ENCODE assay signal across 8 cellular contexts in genomic region chr11:128725630-128726461, GRCh38. TPM values are rescaled to one million over a fixed set of nuclear protein-coding genes. Genes with fewer than 3 reads are reported as not detected.
DNase-seq lines count a peak whose midpoint lies in the region; ATAC-seq and TF ChIP-seq lines count a peak whose summit lies in the region.

No MANE protein-coding gene starts in this region.

- H4K20me1 ChIP-seq in MM.1S (ENCODE audit: insufficient read depth, low read length): no peaks in the 10 kb centered on the region
- no peaks in the 10 kb centered on the region for H4K20me1 ChIP-seq in hepatocyte (ENCODE audit: insufficient read depth, poor library complexity, severe bottlenecking)

- H3K27me3 ChIP-seq in GM06990 (replicated peaks; ENCODE audit: control insufficient read depth, insufficient read depth, low read length): no peaks in the 10 kb centered on the region
- no peaks in the 10 kb centered on the region for H3K27me3 ChIP-seq in MM.1S (replicated peaks; ENCODE audit: insufficient read depth, low read length)
- H3K27me3 ChIP-seq in lower lobe of right lung (ENCODE audit: low read depth): no peaks in the 10 kb centered on the region
- no peaks in the 10 kb centered on the region for H3K27me3 ChIP-seq in hepatocyte
- no peaks in the 10 kb centered on the region for H3K27me3 ChIP-seq in MG63

- no peak for TF ChIP-seq CTCF in GM06990 (IDR thresholded peaks at IDR 0.05; ENCODE audit: insufficient read depth, low read length, poor library complexity, severe bottlenecking)
- TF ChIP-seq CTCF in MM.1S (IDR thresholded peaks at IDR 0.05; ENCODE audit: low read length): no peak
- TF ChIP-seq CTCF in lower lobe of right lung (IDR thresholded peaks at IDR 0.05): no peak
- TF ChIP-seq CTCF in hepatocyte (IDR thresholded peaks at IDR 0.05; ENCODE audit: poor library complexity): no peak

- DNase-seq in GM06990 (ENCODE audit: extremely low read depth, insufficient read length) (peak; percentile 77), MM.1S (peak; percentile 97), lower lobe of right lung (no peak), COR-L47 (lab: John Stamatoyannopoulos, UW) (no peak), hepatocyte (ENCODE audit: low spot score) (no peak), MG63 (no peak)
- DNase-seq in activated gamma-delta T cell treated with anti-CD3 and anti-CD28 coated beads, Interleukin-2, amount 50 U/mL, for 16 hours (ENCODE audit: low read depth): peak; percentile 55

- H3K4me3 ChIP-seq in GM06990 (replicated peaks; ENCODE audit: low read depth, low read length) (peak overlapping the region; percentile 35), MM.1S (ENCODE audit: low read length) (peak overlapping the region; percentile 47), lower lobe of right lung (peak overlapping the region; percentile 7), hepatocyte (no peak overlapping the region), MG63 (no peak overlapping the region)

- H3K9me2 ChIP-seq in MM.1S (replicated peaks; ENCODE audit: insufficient read depth, low read length) (no peaks in the 10 kb centered on the region), hepatocyte (replicated peaks; ENCODE audit: insufficient read depth) (no peaks in the 10 kb centered on the region)

- H3K9ac ChIP-seq in MM.1S (ENCODE audit: low read length): peak overlapping the region; percentile 86

- H3K27ac ChIP-seq in MM.1S (ENCODE audit: low read length) (peak overlapping the region; percentile 99), lower lobe of right lung (peak overlapping the region; percentile 66), hepatocyte (no peak overlapping the region)

- 76% methylated on average over 8 of the region's 11 CpGs for WGBS in hepatocyte (ENCODE audit: low lambda C conversion rate, missing lambda C conversion rate)

- no peaks in the 10 kb centered on the region; the same call in 1 of the 2 replicates for H3K36me3 ChIP-seq in GM06990 (ENCODE audit: control insufficient read depth, insufficient read depth, low read length)
- no peaks in the 10 kb centered on the region for H3K36me3 ChIP-seq in MM.1S (replicated peaks; ENCODE audit: insufficient read depth, low read length)
- H3K36me3 ChIP-seq in lower lobe of right lung: no peaks in the 10 kb centered on the region
- H3K36me3 ChIP-seq in hepatocyte (replicated peaks; ENCODE audit: insufficient read depth, low read depth): no peaks in the 10 kb centered on the region
- H3K36me3 ChIP-seq in MG63: no peaks in the 10 kb centered on the region

- H3K79me2 ChIP-seq in MM.1S (ENCODE audit: low read length) (peaks cover 84% of the 10 kb centered on the region), hepatocyte (no peaks in the 10 kb centered on the region)

- ATAC-seq in GM21737 (IDR thresholded peaks at IDR 0.05; ENCODE audit: unreplicated experiment): peak; percentile 51
- peak; percentile 56 to 62 for ATAC-seq in lower lobe of right lung

- intact Hi-C loops in lower lobe of right lung (cut with DNase I): no loop called here

- peak overlapping the region; percentile 92 for H3K4me2 ChIP-seq in MM.1S (ENCODE audit: low read depth, low read length)
- H3K4me2 ChIP-seq in hepatocyte: no peak overlapping the region

- H2AFZ ChIP-seq in MM.1S (ENCODE audit: low read length) (no peak overlapping the region), hepatocyte (no peak overlapping the region)

- H3K4me1 ChIP-seq in MM.1S (ENCODE audit: low read length) (peaks cover 94% of the 10 kb centered on the region), lower lobe of right lung (peaks cover 98% of the 10 kb centered on the region), hepatocyte (ENCODE audit: insufficient read depth) (peaks cover 2% of the 10 kb centered on the region)

- peaks cover 94% of the 10 kb centered on the region for H3F3A ChIP-seq in MM.1S (ENCODE audit: insufficient read depth, low read length)

- no peaks in the 10 kb centered on the region for H3K9me3 ChIP-seq in MM.1S (replicated peaks; ENCODE audit: insufficient read depth, low read length)
- H3K9me3 ChIP-seq in lower lobe of right lung: no peaks in the 10 kb centered on the region
- no peaks in the 10 kb centered on the region for H3K9me3 ChIP-seq in hepatocyte (ENCODE audit: low read depth)
- no peaks in the 10 kb centered on the region for H3K9me3 ChIP-seq in MG63

RNA-seq across cellular contexts. Expression of gene FLI1, which starts 32.0 kb away (rescaled TPM):
- 64.2 TPM for total RNA-seq in lower lobe of right lung
- 3.7 and 8.5 TPM in 2 replicates for total RNA-seq in hepatocyte
- 1.4 and 2.4 TPM in 2 replicates for polyA plus RNA-seq in hepatocyte
- 6.1 and 6.4 TPM in 2 replicates for total RNA-seq in MG63 (2014; rRNA removed; shearing (Covaris generic); ENCODE audit: low replicate concordance)

Comparison
In these comparisons a context has a peak if more than half of its experiments do, and no peak if none do; other contexts are left out.
1. DNase-seq: peak in GM06990 (single experiment), MM.1S (single experiment) and activated gamma-delta T cell treated with anti-CD3 and anti-CD28 coated beads, Interleukin-2, amount 50 U/mL, for 16 hours (single experiment); none in lower lobe of right lung (single experiment), COR-L47 (single experiment), hepatocyte (single experiment) and MG63 (single experiment).
2. H3K4me3 ChIP-seq: peak in GM06990 (single experiment), MM.1S (single experiment) and lower lobe of right lung (single experiment); none in hepatocyte (single experiment) and MG63 (single experiment).